Comparison of ENCODE assay signal across 1 cellular context in the genomic region with DNA sequence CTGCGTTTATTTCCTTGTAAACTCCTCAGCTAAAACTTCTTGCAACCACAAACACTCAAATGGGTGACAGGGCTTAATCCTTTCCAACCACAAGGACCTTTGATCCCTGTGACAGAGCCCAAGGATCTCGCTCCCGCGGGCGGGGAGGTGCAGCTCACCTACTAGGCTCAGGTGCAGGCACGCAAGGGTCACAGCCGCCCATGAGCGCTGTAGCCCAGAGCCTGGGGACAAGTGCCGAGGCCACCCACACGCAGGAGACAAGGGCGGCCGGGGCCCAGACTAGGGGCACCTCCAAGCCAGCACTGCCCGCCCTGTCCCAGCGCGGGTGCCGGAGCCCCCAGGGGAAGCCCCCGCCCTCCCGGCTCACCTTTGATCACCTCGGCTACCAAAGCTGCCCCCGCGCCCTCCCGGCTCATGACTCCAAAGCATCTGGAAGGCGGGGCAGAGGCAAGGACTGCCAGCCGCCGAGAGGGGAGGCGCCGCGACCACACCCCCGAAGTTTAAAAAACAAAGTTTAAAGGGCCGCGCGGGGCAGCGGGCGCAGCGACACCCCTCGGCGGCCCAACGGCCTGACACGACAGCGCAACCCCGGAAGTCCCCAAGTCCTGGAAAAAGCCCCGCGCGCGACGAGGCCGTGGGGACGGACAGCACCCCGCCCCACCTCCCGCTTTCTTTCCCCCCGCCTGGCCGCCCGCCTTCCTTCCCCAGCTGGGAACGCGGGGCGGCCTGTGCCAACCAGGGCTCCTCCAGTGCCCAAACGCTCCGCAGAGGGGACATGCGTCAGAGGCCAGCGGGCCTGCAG.
TF ChIP-seq lines count a peak whose summit lies in the region.

No MANE protein-coding gene starts in this region.

TF ChIP-seq in HepG2, 621 proteins besides CTCF, POLR2A, EP300 and RAD21 (continued from another document):
- TF ChIP-seq, protein P1, sequence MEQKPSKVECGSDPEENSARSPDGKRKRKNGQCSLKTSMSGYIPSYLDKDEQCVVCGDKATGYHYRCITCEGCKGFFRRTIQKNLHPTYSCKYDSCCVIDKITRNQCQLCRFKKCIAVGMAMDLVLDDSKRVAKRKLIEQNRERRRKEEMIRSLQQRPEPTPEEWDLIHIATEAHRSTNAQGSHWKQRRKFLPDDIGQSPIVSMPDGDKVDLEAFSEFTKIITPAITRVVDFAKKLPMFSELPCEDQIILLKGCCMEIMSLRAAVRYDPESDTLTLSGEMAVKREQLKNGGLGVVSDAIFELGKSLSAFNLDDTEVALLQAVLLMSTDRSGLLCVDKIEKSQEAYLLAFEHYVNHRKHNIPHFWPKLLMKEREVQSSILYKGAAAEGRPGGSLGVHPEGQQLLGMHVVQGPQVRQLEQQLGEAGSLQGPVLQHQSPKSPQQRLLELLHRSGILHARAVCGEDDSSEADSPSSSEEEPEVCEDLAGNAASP (CRISPR knock-in tag; IDR thresholded peaks at IDR 0.05; ENCODE audit: borderline replicate concordance): peak; percentile 78
- no peak for TF ChIP-seq ZNF251 (CRISPR knock-in tag; IDR thresholded peaks at IDR 0.05)
- TF ChIP-seq, protein P2, sequence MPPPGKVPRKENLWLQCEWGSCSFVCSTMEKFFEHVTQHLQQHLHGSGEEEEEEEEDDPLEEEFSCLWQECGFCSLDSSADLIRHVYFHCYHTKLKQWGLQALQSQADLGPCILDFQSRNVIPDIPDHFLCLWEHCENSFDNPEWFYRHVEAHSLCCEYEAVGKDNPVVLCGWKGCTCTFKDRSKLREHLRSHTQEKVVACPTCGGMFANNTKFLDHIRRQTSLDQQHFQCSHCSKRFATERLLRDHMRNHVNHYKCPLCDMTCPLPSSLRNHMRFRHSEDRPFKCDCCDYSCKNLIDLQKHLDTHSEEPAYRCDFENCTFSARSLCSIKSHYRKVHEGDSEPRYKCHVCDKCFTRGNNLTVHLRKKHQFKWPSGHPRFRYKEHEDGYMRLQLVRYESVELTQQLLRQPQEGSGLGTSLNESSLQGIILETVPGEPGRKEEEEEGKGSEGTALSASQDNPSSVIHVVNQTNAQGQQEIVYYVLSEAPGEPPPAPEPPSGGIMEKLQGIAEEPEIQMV (CRISPR knock-in tag; IDR thresholded peaks at IDR 0.05; ENCODE audit: low read depth): no peak
- TF ChIP-seq ZNF605 (CRISPR knock-in tag; IDR thresholded peaks at IDR 0.05): peak; percentile 81
- TF ChIP-seq ZNF335 (CRISPR knock-in tag; IDR thresholded peaks at IDR 0.05): no peak; the same call in 1 of the 2 replicates
- TF ChIP-seq ZNF768 (CRISPR knock-in tag; IDR thresholded peaks at IDR 0.05): peak; percentile 35; the same call in 1 of the 2 replicates
